Comparison of ENCODE assay signal across 8 cellular contexts in the genomic region with DNA sequence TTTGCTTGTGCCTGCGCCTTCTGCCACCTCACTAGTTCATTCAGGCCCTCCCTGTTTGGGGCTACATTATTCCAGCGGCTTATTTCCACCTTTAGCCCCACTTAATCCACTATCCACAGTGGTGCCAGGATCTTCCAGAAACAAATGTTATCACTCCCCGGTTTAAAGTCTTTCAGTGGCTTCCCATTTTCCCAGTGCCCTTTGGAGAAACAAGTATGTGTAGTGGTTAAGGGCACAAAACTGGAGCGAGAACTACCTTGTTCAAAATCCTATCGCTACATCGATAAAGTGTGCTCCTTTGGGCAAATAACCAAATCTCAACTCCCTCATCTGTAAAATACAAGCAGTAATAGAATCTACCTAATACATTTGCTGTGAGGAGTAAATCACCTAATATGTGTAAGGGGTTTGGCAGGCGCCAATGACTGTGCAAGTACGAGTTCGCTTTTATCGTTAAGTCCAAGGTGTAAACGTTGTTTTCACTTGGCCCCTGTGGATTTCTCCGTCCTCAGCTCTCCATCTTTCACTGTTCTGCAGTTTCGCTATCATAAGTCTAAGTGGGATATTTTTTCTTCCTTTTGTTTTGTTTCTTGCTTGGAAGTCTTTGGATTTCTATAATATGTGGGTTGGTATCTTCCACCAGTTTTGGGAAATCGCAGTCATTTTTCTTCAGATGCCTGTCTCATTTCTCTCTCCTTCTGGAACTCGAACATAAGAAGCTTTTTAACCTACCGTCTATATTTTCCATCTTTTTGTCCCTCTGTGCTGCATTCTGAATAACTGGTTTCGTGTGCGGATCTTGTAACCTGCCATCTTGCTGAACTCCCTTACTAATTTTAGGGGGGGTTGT. TPM values are rescaled to one million over a fixed set of nuclear protein-coding genes. Genes with fewer than 3 reads are reported as not detected.
DNase-seq lines count a peak whose midpoint lies in the region; ATAC-seq and TF ChIP-seq lines count a peak whose summit lies in the region.

No MANE protein-coding gene starts in this region.

- no peaks in the 10 kb centered on the region for H3K9me3 ChIP-seq in fibroblast of lung (ENCODE audit: control insufficient read depth, insufficient read depth, low read depth, low read length)

- H3K79me2 ChIP-seq in fibroblast of lung (ENCODE audit: control insufficient read depth, insufficient read depth, low read length): peaks cover 15% of the 10 kb centered on the region

- H3K27ac ChIP-seq in fibroblast of lung (ENCODE audit: insufficient read depth, low read length): peak overlapping the region; percentile 96

- peak overlapping the region; percentile 92 for H2AFZ ChIP-seq in fibroblast of lung (ENCODE audit: low read length)

- H3K36me3 ChIP-seq in fibroblast of lung (ENCODE audit: control insufficient read depth, insufficient read depth, low read length): no peaks in the 10 kb centered on the region

- H3K9ac ChIP-seq in fibroblast of lung (ENCODE audit: insufficient read depth, low read length): peak overlapping the region; percentile 84

- H3K4me1 ChIP-seq in fibroblast of lung (ENCODE audit: control insufficient read depth, extremely low read depth, insufficient read depth, low read length): no peaks in the 10 kb centered on the region

- H3K4me3 ChIP-seq in fibroblast of lung (replicated peaks in 1 of 4; ENCODE audit: control extremely low read depth in 1 of 4, insufficient read depth in 1 of 4, low read depth in 3 of 4, low read length in 4 of 4) (peak overlapping the region; percentile 73 to 90 (median 82)), retinal pigment epithelial cell (ENCODE audit: low read length) (peak overlapping the region; percentile 87)

- DNase-seq in GM20000 (ENCODE audit: low spot score) (peak; percentile 15), SHP77 treated with DMSO at 0.1 percent for 48 hours (lab: John Stamatoyannopoulos, UW) (peak; percentile 46), fibroblast of lung (ENCODE audit: low read depth in 2 of 2) (no peak), retinal pigment epithelial cell (ENCODE audit: low read depth) (no peak), islet precursor cell (no peak), hepatic stellate cell (ENCODE audit: low spot score) (no peak)

- ATAC-seq in GM18861 (IDR thresholded peaks at IDR 0.05; ENCODE audit: unreplicated experiment): no peak
- no peak for ATAC-seq in HG03460 (IDR thresholded peaks at IDR 0.05; ENCODE audit: unreplicated experiment)

- no peaks in the 10 kb centered on the region for H4K20me1 ChIP-seq in fibroblast of lung (ENCODE audit: control insufficient read depth, extremely low read depth, insufficient read depth, low read length)

- no peaks in the 10 kb centered on the region for H3K27me3 ChIP-seq in fibroblast of lung (ENCODE audit: control insufficient read depth, insufficient read depth, low read length)

- TF ChIP-seq CTCF in GM20000 (IDR thresholded peaks at IDR 0.05; ENCODE audit: extremely low read depth, missing control alignments) (no peak), fibroblast of lung (conservative IDR thresholded peaks at IDR 0.05 in 1 of 2, IDR thresholded peaks at IDR 0.05 in 1 of 2; ENCODE audit: low read depth in 1 of 2, low read length in 2 of 2) (no peak), retinal pigment epithelial cell (conservative IDR thresholded peaks at IDR 0.05; ENCODE audit: low read depth, low read length) (no peak)

- H3K4me2 ChIP-seq in fibroblast of lung (ENCODE audit: extremely low read depth, insufficient read depth, low read length): peak overlapping the region; percentile 99

RNA-seq across cellular contexts. Expression of a gene that starts 0.8 kb away (rescaled TPM):
- 47.5 and 56.0 TPM in 2 replicates for total RNA-seq in fibroblast of lung
- polyA plus RNA-seq in fibroblast of lung: 49.4 and 76.4 TPM in 2 replicates
- polyA plus RNA-seq in fibroblast of lung (2012): 41.8 and 54.4 TPM in 2 replicates
- polyA minus RNA-seq in fibroblast of lung (ENCODE audit: low replicate concordance): 7.5 and 8.1 TPM in 2 replicates

RNA-seq across cellular contexts. Expression of a gene that starts 38.7 kb away (rescaled TPM):
- total RNA-seq in fibroblast of lung: 10.9 and 11.3 TPM in 2 replicates
- 8.0 and 8.2 TPM in 2 replicates for polyA plus RNA-seq in fibroblast of lung
- polyA plus RNA-seq in fibroblast of lung (2012): 7.1 and 9.5 TPM in 2 replicates
- polyA minus RNA-seq in fibroblast of lung (ENCODE audit: low replicate concordance): 3.5 and 4.5 TPM in 2 replicates

RNA-seq across cellular contexts. Expression of a gene that starts 41.0 kb away (rescaled TPM):
- total RNA-seq in fibroblast of lung: 6.7 and 7.8 TPM in 2 replicates
- 4.8 and 4.9 TPM in 2 replicates for polyA plus RNA-seq in fibroblast of lung
- 3.8 and 4.4 TPM in 2 replicates for polyA plus RNA-seq in fibroblast of lung (2012)
- polyA minus RNA-seq in fibroblast of lung (ENCODE audit: low replicate concordance): 4.2 and 17.8 TPM in 2 replicates

RNA-seq across cellular contexts. Expression of a gene that starts 41.3 kb away (rescaled TPM):
- 3.6 and 5.0 TPM in 2 replicates for total RNA-seq in fibroblast of lung
- 8.3 and 13.4 TPM in 2 replicates for polyA plus RNA-seq in fibroblast of lung
- 20.5 and 23.2 TPM in 2 replicates for polyA plus RNA-seq in fibroblast of lung (2012)
- polyA minus RNA-seq in fibroblast of lung (ENCODE audit: low replicate concordance): 5.5 and 18.9 TPM in 2 replicates

Comparison
In these comparisons a context has a peak if more than half of its experiments do, and no peak if none do; other contexts are left out.
1. DNase-seq: peak in GM20000 (single experiment) and SHP77 treated with DMSO at 0.1 percent for 48 hours (single experiment); none in fibroblast of lung (0 of 2), retinal pigment epithelial cell (single experiment), islet precursor cell (single experiment) and hepatic stellate cell (single experiment).